Comparison of ENCODE assay signal across 1 cellular context in the genomic region with DNA sequence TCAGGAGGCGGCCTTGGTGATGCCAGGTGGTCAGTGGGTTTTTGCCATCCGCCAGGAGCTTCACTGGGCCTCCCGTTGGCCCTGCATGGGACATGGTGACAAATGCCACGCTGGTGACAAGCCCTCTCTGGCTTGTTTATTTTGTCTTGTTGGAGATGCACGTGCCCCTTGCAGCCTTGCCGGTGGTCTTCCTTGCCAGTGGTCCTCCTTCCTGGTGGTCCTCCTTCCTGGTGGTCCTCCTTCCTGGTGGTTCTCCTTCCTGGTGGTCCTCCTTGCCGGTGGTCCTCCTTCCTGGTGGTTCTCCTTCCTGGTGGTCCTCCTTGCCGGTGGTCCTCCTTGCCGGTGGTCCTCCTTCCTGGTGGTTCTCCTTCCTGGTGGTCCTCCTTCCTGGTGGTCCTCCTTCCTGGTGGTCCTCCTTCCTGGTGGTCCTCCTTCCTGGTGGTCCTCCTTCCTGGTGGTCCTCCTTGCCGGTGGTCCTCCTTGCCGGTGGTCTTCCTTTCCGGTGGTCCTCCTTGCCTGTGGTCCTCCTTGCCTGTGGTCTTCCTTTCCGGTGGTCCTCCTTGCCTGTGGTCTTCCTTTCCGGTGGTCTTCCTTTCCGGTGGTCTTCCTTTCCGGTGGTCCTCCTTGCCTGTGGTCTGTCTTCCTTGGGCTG. TPM values are rescaled to one million over a fixed set of nuclear protein-coding genes. Genes with fewer than 3 reads are reported as not detected.
"Had no signal": no experiment of that assay in that cellular context is flagged by ENCODE, and none has a peak within 500 bp of the region (broad histone marks: within the 10 kb centered on the region; RNA-seq: fewer than 3 reads in every experiment).

No MANE protein-coding gene starts in this region.

RNA-seq across cellular contexts. Expression of a gene that starts 16.9 kb away (rescaled TPM):
- polyA plus RNA-seq: GM23338 had no signal
